8 cellular contexts compared by ENCODE assay signal in the genomic region with DNA sequence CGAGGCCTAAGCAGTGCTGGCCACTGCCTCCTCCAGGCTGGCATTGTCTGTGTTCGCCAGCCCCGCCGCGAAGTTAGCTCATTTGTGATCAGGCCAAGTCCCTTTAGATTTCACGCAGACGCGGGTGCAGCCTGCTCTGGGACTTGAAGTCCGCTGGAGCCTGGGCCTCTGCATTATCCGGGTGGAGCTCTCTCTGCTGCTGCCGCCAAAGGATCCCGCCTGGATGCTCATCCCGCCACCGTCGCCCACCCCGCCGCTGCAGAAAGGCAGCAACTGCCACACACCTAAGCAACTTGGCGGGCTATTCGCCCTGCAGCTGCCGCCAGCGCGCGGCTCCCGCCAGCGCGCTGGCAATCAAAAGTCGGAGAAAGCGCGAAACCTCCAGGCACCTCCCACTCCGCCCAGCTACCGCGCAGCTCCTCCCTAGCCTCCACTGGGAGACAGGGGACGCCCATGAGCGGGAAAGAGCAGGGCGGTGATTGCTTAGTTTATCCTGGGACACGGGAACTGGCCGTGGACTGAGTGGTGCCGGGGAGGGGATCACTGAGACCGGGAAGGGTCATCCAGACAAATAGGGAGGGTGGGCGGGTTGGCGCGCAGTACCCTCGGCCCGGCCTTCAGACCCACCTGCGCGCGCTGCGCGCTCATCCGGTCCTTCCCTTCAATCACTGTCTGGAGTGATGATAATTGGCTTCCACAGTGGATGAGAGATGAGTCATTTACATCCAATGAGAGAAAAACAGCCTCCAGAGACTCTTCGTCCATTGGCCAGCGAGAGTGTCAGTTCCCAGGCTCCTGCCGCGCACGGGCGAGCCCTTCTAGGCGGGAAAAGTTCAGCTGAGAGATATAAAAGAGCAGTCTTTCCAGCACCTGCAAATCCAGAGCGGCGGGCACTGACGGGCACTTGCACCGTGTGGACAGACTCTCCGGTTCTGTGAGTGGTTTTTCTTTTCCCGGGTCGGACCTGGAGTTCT. TPM values are rescaled to one million over a fixed set of nuclear protein-coding genes. Genes with fewer than 3 reads are reported as not detected.
DNase-seq lines count a peak whose midpoint lies in the region; ATAC-seq and TF ChIP-seq lines count a peak whose summit lies in the region.

A gene with protein sequence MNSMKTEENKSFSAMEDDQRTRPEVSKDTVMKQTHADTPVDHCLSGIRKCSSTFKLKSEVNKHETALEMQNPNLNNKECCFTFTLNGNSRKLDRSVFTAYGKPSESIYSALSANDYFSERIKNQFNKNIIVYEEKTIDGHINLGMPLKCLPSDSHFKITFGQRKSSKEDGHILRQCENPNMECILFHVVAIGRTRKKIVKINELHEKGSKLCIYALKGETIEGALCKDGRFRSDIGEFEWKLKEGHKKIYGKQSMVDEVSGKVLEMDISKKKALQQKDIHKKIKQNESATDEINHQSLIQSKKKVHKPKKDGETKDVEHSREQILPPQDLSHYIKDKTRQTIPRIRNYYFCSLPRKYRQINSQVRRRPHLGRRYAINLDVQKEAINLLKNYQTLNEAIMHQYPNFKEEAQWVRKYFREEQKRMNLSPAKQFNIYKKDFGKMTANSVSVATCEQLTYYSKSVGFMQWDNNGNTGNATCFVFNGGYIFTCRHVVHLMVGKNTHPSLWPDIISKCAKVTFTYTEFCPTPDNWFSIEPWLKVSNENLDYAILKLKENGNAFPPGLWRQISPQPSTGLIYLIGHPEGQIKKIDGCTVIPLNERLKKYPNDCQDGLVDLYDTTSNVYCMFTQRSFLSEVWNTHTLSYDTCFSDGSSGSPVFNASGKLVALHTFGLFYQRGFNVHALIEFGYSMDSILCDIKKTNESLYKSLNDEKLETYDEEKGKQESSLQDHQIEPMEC (plus strand): TSS at position 875 of the 974 bp plus-strand sequence. CDS start 2,389 bp downstream, outside the sequence.

- TF ChIP-seq CTCF in C4-2B (conservative IDR thresholded peaks at IDR 0.05) (peak; percentile 10; the same call in 1 of the 2 replicates), lung (IDR thresholded peaks at IDR 0.05; ENCODE audit: control extremely low read depth, extremely low read depth) (no peak)

- ATAC-seq in GM19324 (IDR thresholded peaks at IDR 0.05; ENCODE audit: low FRiP score, unreplicated experiment) (peak; percentile 56), HG03442 (IDR thresholded peaks at IDR 0.05; ENCODE audit: unreplicated experiment) (peak; percentile 68), lung (ENCODE audit: insufficient read depth, low FRiP score) (peak; percentile 94)
- ATAC-seq in effector memory CD8-positive, alpha-beta T cell (replicated peaks) = peak; percentile 86

- no peak within 1 kb of the TSS for H3K4me3 ChIP-seq in lung

- H3K4me3 Mint-ChIP-seq in activated CD4-positive, alpha-beta memory T cell treated with anti-CD3 and anti-CD28 coated beads, Interleukin-2, amount 10 ng/mL, durations not matched to agents 7 days and 5 days = peak within 1 kb of the TSS; percentile 86
- peak within 1 kb of the TSS; percentile 88 to 90 for H3K4me3 Mint-ChIP-seq in effector memory CD8-positive, alpha-beta T cell

- peak within 1 kb of the TSS; percentile 72 for H3K27ac Mint-ChIP-seq in activated CD4-positive, alpha-beta memory T cell treated with anti-CD3 and anti-CD28 coated beads, Interleukin-2, amount 10 ng/mL, durations not matched to agents 7 days and 5 days
- H3K27ac Mint-ChIP-seq in effector memory CD8-positive, alpha-beta T cell = peak within 1 kb of the TSS; percentile 55 to 69

- POLR2A ChIA-PET in activated CD4-positive, alpha-beta memory T cell treated with anti-CD3 and anti-CD28 coated beads, Interleukin-2, amount 10 ng/mL, durations not matched to agents 7 days and 5 days (lab: Charles Lee) = interaction anchor here (0.8 to 7.2 kb wide), 24 partner anchors 10 to 1771 kb away, joined by 3 to 169 read pairs (median 5); partner anchors contain the start of genes DTX4, FAM111A, LPXN and OSBP

- no peaks in the 10 kb centered on the region for H3K36me3 ChIP-seq in lung (ENCODE audit: control insufficient read depth in 2 of 2, insufficient read depth in 2 of 2, low read length in 2 of 2)

- CTCF ChIA-PET in activated CD4-positive, alpha-beta memory T cell treated with anti-CD3 and anti-CD28 coated beads, Interleukin-2, amount 10 ng/mL, durations not matched to agents 7 days and 5 days (lab: Charles Lee) = interaction anchor here (1.1 to 3.8 kb wide), 8 partner anchors 29 to 65 kb away, joined by 4 to 39 read pairs (median 10); partner anchors contain the start of genes DTX4 and FAM111A

- no peaks in the 10 kb centered on the region for H3K9me3 Mint-ChIP-seq in activated CD4-positive, alpha-beta memory T cell treated with anti-CD3 and anti-CD28 coated beads, Interleukin-2, amount 10 ng/mL, durations not matched to agents 7 days and 5 days
- H3K9me3 Mint-ChIP-seq in effector memory CD8-positive, alpha-beta T cell = no peaks in the 10 kb centered on the region

- H3K27me3 ChIP-seq in lung (ENCODE audit: control insufficient read depth, insufficient read depth) = no peaks in the 10 kb centered on the region

- no peaks in the 10 kb centered on the region for H3K9me3 ChIP-seq in lung (ENCODE audit: control insufficient read depth in 2 of 2, insufficient read depth in 1 of 2, low read length in 1 of 2)

- DNase-seq in NCI-H510A treated with DMSO at 0.1 percent for 48 hours (lab: John Stamatoyannopoulos, UW) = peak; percentile 94
- peak; percentile 84 for DNase-seq in activated CD4-positive, alpha-beta memory T cell treated with anti-CD3 and anti-CD28 coated beads, Interleukin-2, amount 10 ng/mL, durations not matched to agents 7 days and 5 days
- DNase-seq in effector memory CD8-positive, alpha-beta T cell = peak; percentile 32 to 44 (median 35)
- peak; percentile 89 for DNase-seq in lung (ENCODE audit: low spot score)
- DNase-seq in stimulated activated CD4-positive, alpha-beta T cell treated with anti-CD3 and anti-CD28 coated beads, TNF-alpha, amount 100 ng/mL, for 48 hours (ENCODE audit: low read depth in 3 of 3) = peak; percentile 49 to 66 (median 56)

- peaks cover 34% of the 10 kb centered on the region for H3K36me3 Mint-ChIP-seq in activated CD4-positive, alpha-beta memory T cell treated with anti-CD3 and anti-CD28 coated beads, Interleukin-2, amount 10 ng/mL, durations not matched to agents 7 days and 5 days (ENCODE audit: low read depth)
- H3K36me3 Mint-ChIP-seq in effector memory CD8-positive, alpha-beta T cell (ENCODE audit: insufficient read depth) = no peaks in the 10 kb centered on the region

- peaks cover 77% of the 10 kb centered on the region for H3K4me1 Mint-ChIP-seq in activated CD4-positive, alpha-beta memory T cell treated with anti-CD3 and anti-CD28 coated beads, Interleukin-2, amount 10 ng/mL, durations not matched to agents 7 days and 5 days
- peaks cover 29 to 35% of the 10 kb centered on the region in 2 donors for H3K4me1 Mint-ChIP-seq in effector memory CD8-positive, alpha-beta T cell (ENCODE audit: low read depth in 2 of 2)

- peaks cover 0 to 3% of the 10 kb centered on the region in 2 donors for H3K4me1 ChIP-seq in lung (ENCODE audit: control insufficient read depth in 2 of 2, insufficient read depth in 2 of 2, low read length in 2 of 2)

- H3K27me3 Mint-ChIP-seq in activated CD4-positive, alpha-beta memory T cell treated with anti-CD3 and anti-CD28 coated beads, Interleukin-2, amount 10 ng/mL, durations not matched to agents 7 days and 5 days = no peaks in the 10 kb centered on the region
- H3K27me3 Mint-ChIP-seq in effector memory CD8-positive, alpha-beta T cell = peaks cover 10 to 16% of the 10 kb centered on the region in 2 donors

- 1% methylated on average over 63 to 64 of the region's 64 CpGs for WGBS in lung, 2 donors

- H3K27ac ChIP-seq in C4-2B (peak within 1 kb of the TSS; percentile 74), lung (ENCODE audit: low read depth in 1 of 2, low read length in 1 of 2) (no peak within 1 kb of the TSS)

RNA-seq across cellular contexts. Expression of the gene that starts here (rescaled TPM):
- total RNA-seq in activated CD4-positive, alpha-beta memory T cell treated with anti-CD3 and anti-CD28 coated beads, Interleukin-2, amount 10 ng/mL, durations not matched to agents 7 days and 5 days = 10 to 100 TPM; 47.2 to 48.6 TPM
- total RNA-seq in lung = 1 to 10 TPM; 3.0 to 6.9 TPM
- 1 to 10 TPM in 1 of 2 donors, under 1 TPM in 1; 0.94 to 1.5 TPM for polyA plus RNA-seq in lung

Comparison
In these comparisons a context has a peak if more than half of its experiments do, and no peak if none do; other contexts are left out.
1. RNA of the gene that starts here (total RNA-seq): 47.2 to 48.6 TPM in activated CD4-positive, alpha-beta memory T cell treated with anti-CD3 and anti-CD28 coated beads, Interleukin-2, amount 10 ng/mL, durations not matched to agents 7 days and 5 days; 3.0 to 6.9 TPM in lung; every median in the first group is over 4 times any median in the second.
2. DNase-seq: peak in every context shown above with its lines; median percentile 94 in NCI-H510A treated with DMSO at 0.1 percent for 48 hours; 89 in lung; 84 in activated CD4-positive, alpha-beta memory T cell treated with anti-CD3 and anti-CD28 coated beads, Interleukin-2, amount 10 ng/mL, durations not matched to agents 7 days and 5 days; 56 in stimulated activated CD4-positive, alpha-beta T cell treated with anti-CD3 and anti-CD28 coated beads, TNF-alpha, amount 100 ng/mL, for 48 hours; 35 in effector memory CD8-positive, alpha-beta T cell.
3. Peak in every context shown above with its lines, with median percentiles within 50 percentile points of each other: ATAC-seq.